ENCODE assay signal across 26 cellular contexts in the genomic region with DNA sequence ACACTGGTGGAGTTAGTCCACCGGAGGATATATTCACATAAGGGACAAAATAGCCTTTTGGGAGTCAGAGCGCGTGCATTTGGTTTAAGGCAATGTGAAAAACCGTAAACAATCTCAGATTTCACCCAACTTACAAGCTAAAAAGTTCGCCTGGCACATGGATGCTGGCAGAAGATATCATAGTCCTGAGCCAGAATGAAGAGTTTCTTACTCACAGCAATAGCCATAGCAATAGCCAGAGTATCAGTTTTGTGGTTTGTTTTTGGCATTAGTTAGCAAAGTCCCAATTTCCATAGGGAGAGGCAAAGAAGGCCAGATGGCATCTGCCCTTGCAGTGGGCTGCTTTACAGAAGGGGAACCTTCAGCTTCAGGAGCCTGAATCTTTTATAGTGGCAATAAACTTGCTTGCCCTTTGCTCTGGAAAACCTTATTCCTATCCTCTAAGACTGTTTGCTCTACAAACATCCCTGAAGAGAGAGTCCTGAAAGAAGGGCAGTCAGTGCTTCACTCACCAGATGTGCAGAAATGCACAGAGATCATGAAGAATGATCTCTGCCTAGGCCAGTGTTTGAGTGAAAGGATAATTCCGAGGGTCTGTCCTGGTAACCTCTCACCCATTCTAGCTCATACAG. TPM values are rescaled to one million over a fixed set of nuclear protein-coding genes. Genes with fewer than 3 reads are reported as not detected.
DNase-seq lines count a peak whose midpoint lies in the region; ATAC-seq and TF ChIP-seq lines count a peak whose summit lies in the region.
"Had no signal": no experiment of that assay in that cellular context is flagged by ENCODE, and none has a peak within 500 bp of the region (broad histone marks: within the 10 kb centered on the region; RNA-seq: fewer than 3 reads in every experiment).

No MANE protein-coding gene starts in this region.

- peaks cover 3% of the 10 kb centered on the region for H3K4me1 Mint-ChIP-seq in neural progenitor cell
- no peaks in the 10 kb centered on the region for H3K4me1 Mint-ChIP-seq in activated CD4-positive, alpha-beta T cell treated with anti-CD3 and anti-CD28 coated beads for 36 hours
- H3K4me1 Mint-ChIP-seq: activated CD4-positive, alpha-beta T cell treated with anti-CD3 and anti-CD28 coated beads, Interleukin-2, amount 10 ng/mL, durations not matched to agents 24 days and 14 days; activated naive CD4-positive, alpha-beta T cell treated with anti-CD3 and anti-CD28 coated beads, Interleukin-2, amount 50 U/mL, for 24 hours; central memory CD8-positive, alpha-beta T cell; immature natural killer cell; mesothelial cell of epicardium had no signal

- intact Hi-C loops in activated CD4-positive, alpha-beta T cell treated with anti-CD3 and anti-CD28 coated beads for 36 hours (cut with DNase I, micrococcal nuclease) = no loop called here

- in situ Hi-C loops in HAP-1 (cut with MboI; ENCODE audit: low sequenced_read_pairs) = loop anchor here (25.0 kb wide), 1 partner anchor 245 kb away; no protein-coding TSS in a partner anchor

- H3F3A ChIP-seq in neural progenitor cell (ENCODE audit: low read depth) = peaks cover 9% of the 10 kb centered on the region

- no peaks in the 10 kb centered on the region for H3K27me3 ChIP-seq in neural progenitor cell
- no peaks in the 10 kb centered on the region for H3K27me3 ChIP-seq in HAP-1 (ENCODE audit: low read depth)
- H3K27me3 ChIP-seq: BLaER1, dorsolateral prefrontal cortex had no signal

- H4K20me1 ChIP-seq in neural progenitor cell (ENCODE audit: low read depth) = no peaks in the 10 kb centered on the region
- H4K20me1 ChIP-seq: BLaER1 had no signal

- H3K36me3 ChIP-seq in neural progenitor cell = no peaks in the 10 kb centered on the region
- no peaks in the 10 kb centered on the region for H3K36me3 ChIP-seq in HAP-1 (replicated peaks)
- H3K36me3 ChIP-seq: BLaER1 had no signal

- H3K27ac ChIP-seq in neural progenitor cell = peak overlapping the region; percentile 31
- H3K27ac ChIP-seq: BLaER1, dorsolateral prefrontal cortex, left ventricle myocardium inferior had no signal

- DNase-seq in AG10803 (ENCODE audit: low read depth) = peak; percentile 55
- peak; percentile 22 for DNase-seq in NCI-H446 treated with DMSO at 0.1 percent for 48 hours (lab: John Stamatoyannopoulos, UW)
- DNase-seq in fibroblast of peridontal ligament (ENCODE audit: extremely low read depth) = peak; percentile 94
- no peak for DNase-seq in neural progenitor cell (ENCODE audit: low spot score)
- DNase-seq in activated CD4-positive, alpha-beta T cell treated with anti-CD3 and anti-CD28 coated beads for 36 hours = no peak
- DNase-seq in activated naive CD4-positive, alpha-beta T cell treated with Interleukin-2 at 50 U/mL for 16 hours = no peak
- no peak for DNase-seq in HAP-1 (ENCODE audit: low spot score in 2 of 2)
- DNase-seq in SIG-M5 (lab: John Stamatoyannopoulos, UW) = no peak
- DNase-seq: activated CD4-positive, alpha-beta T cell treated with anti-CD3 and anti-CD28 coated beads, Interleukin-2, amount 10 ng/mL, durations not matched to agents 24 days and 14 days; activated T-cell treated with anti-CD3 and anti-CD28 coated beads, Interleukin-2, amount 50 U/mL, for 72 hours; DND-41; dorsolateral prefrontal cortex; hippocampal formation; immature natural killer cell; Kasumi-1; left ventricle myocardium inferior; NCI-H1092; NCI-H2029; NCI-H748 treated with DMSO at 0.1 percent for 48 hours; posterior cingulate gyrus; SK-N-SH had no signal

- no peaks in the 10 kb centered on the region for H3K9me3 Mint-ChIP-seq in neural progenitor cell
- no peaks in the 10 kb centered on the region for H3K9me3 Mint-ChIP-seq in activated CD4-positive, alpha-beta T cell treated with anti-CD3 and anti-CD28 coated beads for 36 hours (ENCODE audit: low read depth)
- H3K9me3 Mint-ChIP-seq: activated CD4-positive, alpha-beta T cell treated with anti-CD3 and anti-CD28 coated beads, Interleukin-2, amount 10 ng/mL, durations not matched to agents 24 days and 14 days; activated naive CD4-positive, alpha-beta T cell treated with anti-CD3 and anti-CD28 coated beads, Interleukin-2, amount 50 U/mL, for 24 hours; activated T-cell treated with anti-CD3 and anti-CD28 coated beads, Interleukin-2, amount 50 U/mL, for 72 hours; central memory CD8-positive, alpha-beta T cell; immature natural killer cell; mesothelial cell of epicardium had no signal

- no peak overlapping the region for H3K9ac ChIP-seq in neural progenitor cell
- H3K9ac ChIP-seq: BLaER1, SK-N-SH had no signal

- ATAC-seq in activated CD4-positive, alpha-beta T cell treated with anti-CD3 and anti-CD28 coated beads for 36 hours = no peak
- ATAC-seq: activated T-cell treated with anti-CD3 and anti-CD28 coated beads, Interleukin-2, amount 50 U/mL, for 72 hours had no signal

- peaks cover 3% of the 10 kb centered on the region for H3K36me3 Mint-ChIP-seq in neural progenitor cell
- H3K36me3 Mint-ChIP-seq in activated CD4-positive, alpha-beta T cell treated with anti-CD3 and anti-CD28 coated beads for 36 hours (ENCODE audit: low read depth) = no peaks in the 10 kb centered on the region
- H3K36me3 Mint-ChIP-seq: activated naive CD4-positive, alpha-beta T cell treated with anti-CD3 and anti-CD28 coated beads, Interleukin-2, amount 50 U/mL, for 24 hours had no signal

- H3K79me2 ChIP-seq in neural progenitor cell (ENCODE audit: low read depth) = no peaks in the 10 kb centered on the region

- CTCF ChIA-PET in activated CD4-positive, alpha-beta T cell treated with anti-CD3 and anti-CD28 coated beads for 36 hours (lab: Charles Lee) = interaction anchor here (0.6 to 1.4 kb wide), 3 partner anchors 24 to 193 kb away, joined by 3 read pairs; no protein-coding TSS in a partner anchor

- no peaks in the 10 kb centered on the region for H3K27me3 Mint-ChIP-seq in neural progenitor cell (ENCODE audit: insufficient read depth, low read depth)
- H3K27me3 Mint-ChIP-seq in activated CD4-positive, alpha-beta T cell treated with anti-CD3 and anti-CD28 coated beads for 36 hours = no peaks in the 10 kb centered on the region
- H3K27me3 Mint-ChIP-seq: activated CD4-positive, alpha-beta T cell treated with anti-CD3 and anti-CD28 coated beads, Interleukin-2, amount 10 ng/mL, durations not matched to agents 24 days and 14 days; activated naive CD4-positive, alpha-beta T cell treated with anti-CD3 and anti-CD28 coated beads, Interleukin-2, amount 50 U/mL, for 24 hours; central memory CD8-positive, alpha-beta T cell had no signal

- H3K9me3 ChIP-seq in neural progenitor cell (ENCODE audit: low read depth) (no peaks in the 10 kb centered on the region), HAP-1 (no peaks in the 10 kb centered on the region)
- H3K9me3 ChIP-seq: BLaER1, Caco-2, left ventricle myocardium inferior, SK-N-SH had no signal

- POLR2A ChIA-PET in activated CD4-positive, alpha-beta T cell treated with anti-CD3 and anti-CD28 coated beads for 36 hours (lab: Charles Lee) = no interaction called here

- H3K4me2 ChIP-seq in neural progenitor cell = no peak overlapping the region
- H3K4me2 ChIP-seq: BLaER1, SK-N-SH had no signal

- no peak overlapping the region for H3K4me3 Mint-ChIP-seq in neural progenitor cell
- H3K4me3 Mint-ChIP-seq in activated CD4-positive, alpha-beta T cell treated with anti-CD3 and anti-CD28 coated beads for 36 hours = no peak overlapping the region
- H3K4me3 Mint-ChIP-seq: activated CD4-positive, alpha-beta T cell treated with anti-CD3 and anti-CD28 coated beads, Interleukin-2, amount 10 ng/mL, durations not matched to agents 24 days and 14 days; activated naive CD4-positive, alpha-beta T cell treated with anti-CD3 and anti-CD28 coated beads, Interleukin-2, amount 50 U/mL, for 24 hours; activated T-cell treated with anti-CD3 and anti-CD28 coated beads, Interleukin-2, amount 50 U/mL, for 72 hours; central memory CD8-positive, alpha-beta T cell; immature natural killer cell; mesothelial cell of epicardium had no signal

- H3K27ac Mint-ChIP-seq in neural progenitor cell = no peak overlapping the region
- H3K27ac Mint-ChIP-seq in activated CD4-positive, alpha-beta T cell treated with anti-CD3 and anti-CD28 coated beads for 36 hours = no peak overlapping the region
- H3K27ac Mint-ChIP-seq: activated CD4-positive, alpha-beta T cell treated with anti-CD3 and anti-CD28 coated beads, Interleukin-2, amount 10 ng/mL, durations not matched to agents 24 days and 14 days; activated naive CD4-positive, alpha-beta T cell treated with anti-CD3 and anti-CD28 coated beads, Interleukin-2, amount 50 U/mL, for 24 hours; activated T-cell treated with anti-CD3 and anti-CD28 coated beads, Interleukin-2, amount 50 U/mL, for 72 hours; mesothelial cell of epicardium had no signal

- no peak for TF ChIP-seq CTCF in AG10803 (conservative IDR thresholded peaks at IDR 0.05; ENCODE audit: low read length)
- no peak for TF ChIP-seq CTCF in neural progenitor cell (IDR thresholded peaks at IDR 0.05)

- H3K4me3 ChIP-seq in AG10803 (ENCODE audit: low read length) = no peak overlapping the region
- no peak overlapping the region for H3K4me3 ChIP-seq in neural progenitor cell
- H3K4me3 ChIP-seq in HAP-1 = no peak overlapping the region
- H3K4me3 ChIP-seq: BLaER1, dorsolateral prefrontal cortex, left ventricle myocardium inferior had no signal

- H2AFZ ChIP-seq in neural progenitor cell (replicated peaks) = no peak overlapping the region

- H3K4me1 ChIP-seq in neural progenitor cell (peaks cover 14% of the 10 kb centered on the region), HAP-1 (0 out of 2 replicates have a peak, but pooled peaks cover 2% of the 10 kb centered on the region)
- H3K4me1 ChIP-seq: BLaER1, left ventricle myocardium inferior had no signal

RNA-seq across cellular contexts. Expression of a gene that starts 28.7 kb away (rescaled TPM):
- total RNA-seq in neural progenitor cell (ENCODE audit: low replicate concordance) = 18.4 and 25.0 TPM in 2 replicates
- 10 to 100 TPM; 21.0 to 26.3 TPM for total RNA-seq in activated CD4-positive, alpha-beta T cell treated with anti-CD3 and anti-CD28 coated beads for 36 hours

Comparison
In these comparisons a context has a peak if more than half of its experiments do, and no peak if none do; other contexts are left out.
1. DNase-seq: peak in AG10803 (single experiment), NCI-H446 treated with DMSO at 0.1 percent for 48 hours (single experiment) and fibroblast of peridontal ligament (single experiment); none in neural progenitor cell (single experiment), activated CD4-positive, alpha-beta T cell treated with anti-CD3 and anti-CD28 coated beads for 36 hours (single experiment), activated naive CD4-positive, alpha-beta T cell treated with Interleukin-2 at 50 U/mL for 16 hours (single experiment), HAP-1 (0 of 2) and SIG-M5 (single experiment).